Comparison of ENCODE assay signal across 1 cellular context in genomic region chr1:84164156-84164555, GRCh38.
TF ChIP-seq lines count a peak whose summit lies in the region.

No MANE protein-coding gene starts in this region.

TF ChIP-seq in GM12878, 131 proteins besides CTCF, POLR2A, EP300 and RAD21 (continued from another document):
- TF ChIP-seq MLLT1 (IDR thresholded peaks at IDR 0.05) (no peak), NKRF (conservative IDR thresholded peaks at IDR 0.05) (no peak), GABPA (IDR thresholded peaks at IDR 0.05; ENCODE audit: low read depth) (no peak), SP1 (IDR thresholded peaks at IDR 0.05; ENCODE audit: low read depth, low read length) (no peak), HDGF (IDR thresholded peaks at IDR 0.05) (no peak), TCF7 (IDR thresholded peaks at IDR 0.05; ENCODE audit: borderline replicate concordance) (no peak), SMC3 (IDR thresholded peaks at IDR 0.05; ENCODE audit: borderline replicate concordance, low read length) (no peak)
